21 cellular contexts compared by ENCODE assay signal in the genomic region with DNA sequence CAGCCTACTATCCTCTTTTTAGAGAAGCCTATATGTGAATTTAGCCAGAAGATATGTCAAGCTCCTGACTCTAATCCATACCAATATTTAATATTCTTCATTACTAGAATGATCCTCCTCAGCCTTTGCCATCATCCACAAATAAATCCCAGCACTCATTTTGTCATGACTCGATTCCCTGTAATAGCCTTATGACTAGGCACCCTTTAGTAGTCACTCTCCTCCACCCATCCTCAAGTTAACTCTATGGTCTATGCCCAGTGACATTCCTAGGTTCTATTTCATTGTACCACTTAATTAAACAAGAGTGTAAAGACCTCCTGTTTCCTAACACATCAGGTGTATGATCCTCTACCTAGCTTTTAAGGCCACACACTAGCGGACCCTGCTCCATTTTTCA.
"Had no signal": no experiment of that assay in that cellular context is flagged by ENCODE, and none has a peak within 500 bp of the region (broad histone marks: within the 10 kb centered on the region; RNA-seq: fewer than 3 reads in every experiment).

No MANE protein-coding gene starts in this region.

- H3K36me3 ChIP-seq: MG63, SJSA1 had no signal

- H3K27me3 ChIP-seq: MG63, SJSA1 had no signal

- DNase-seq: Karpas-422, KG1, MG63, NCI-H1092, NCI-H1436, NCI-H187, NCI-H2029, NCI-H2081 treated with DMSO at 0.1 percent for 48 hours, NCI-H2171, NCI-H226, NCI-H446, NCI-H510A, NCI-H524 treated with DMSO at 0.1 percent for 48 hours, NCI-H69, NCI-H774, Right ventricle myocardium superior, RPMI8226, SIG-M5 had no signal

- FAIRE-seq: RCC 7860 had no signal

- H3K4me1 ChIP-seq: SJSA1 had no signal

- H3K9me3 ChIP-seq: MG63, SJSA1 had no signal

- H3K27ac ChIP-seq: SJSA1, SK-N-MC had no signal

- H3K4me3 ChIP-seq: MG63, SJSA1, SK-N-MC had no signal
